ENCODE assay signal across 8 cellular contexts in the genomic region with DNA sequence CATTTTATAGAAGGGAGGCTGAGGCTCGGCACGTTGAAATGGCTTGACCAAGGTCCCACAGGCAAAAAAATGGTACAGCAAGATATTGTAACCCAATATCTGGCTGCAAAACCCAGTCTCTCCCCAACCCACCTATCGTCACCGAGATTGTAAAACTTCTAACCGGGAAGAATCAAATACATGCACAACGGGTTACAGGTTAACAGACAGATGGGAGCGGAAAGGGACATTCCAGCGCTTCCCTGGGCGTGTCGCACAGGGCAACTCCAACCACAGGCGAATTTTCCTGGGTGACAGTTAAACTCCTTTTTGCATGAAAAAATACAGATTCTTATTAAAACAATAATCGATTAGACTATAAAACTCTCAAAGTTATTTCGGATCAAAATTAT. TPM values are rescaled to one million over a fixed set of nuclear protein-coding genes. Genes with fewer than 3 reads are reported as not detected.
DNase-seq lines count a peak whose midpoint lies in the region; ATAC-seq lines count a peak whose summit lies in the region.

No MANE protein-coding gene starts in this region.

- H3K4me3 Mint-ChIP-seq in activated T-helper 17 cell treated with anti-CD3 and anti-CD28 coated beads, Interleukin-2, amount 50 U/mL, for 72 hours = peak overlapping the region; percentile 87

- H3K27me3 Mint-ChIP-seq in activated T-helper 17 cell treated with anti-CD3 and anti-CD28 coated beads, Interleukin-2, amount 50 U/mL, for 72 hours = no peaks in the 10 kb centered on the region

- H3K79me2 ChIP-seq in ACC112 (ENCODE audit: control insufficient read depth, insufficient read depth, low read length, unreplicated experiment) = no peaks in the 10 kb centered on the region

- no peaks in the 10 kb centered on the region for H3K36me3 Mint-ChIP-seq in activated T-helper 17 cell treated with anti-CD3 and anti-CD28 coated beads, Interleukin-2, amount 50 U/mL, for 72 hours (ENCODE audit: low read depth)

- ATAC-seq in GM18909 (IDR thresholded peaks at IDR 0.05; ENCODE audit: poor library complexity, unreplicated experiment) = peak; percentile 18
- ATAC-seq in HG03432 (IDR thresholded peaks at IDR 0.05; ENCODE audit: unreplicated experiment) = peak; percentile 19
- ATAC-seq in activated T-helper 17 cell treated with anti-CD3 and anti-CD28 coated beads, Interleukin-2, amount 50 U/mL, for 72 hours (replicated peaks) = peak; percentile 28
- ATAC-seq in left ventricle myocardium superior = peak; percentile 9
- ATAC-seq in sciatic nerve = peak; percentile 3

- H3K9me3 Mint-ChIP-seq in activated T-helper 17 cell treated with anti-CD3 and anti-CD28 coated beads, Interleukin-2, amount 50 U/mL, for 72 hours = no peaks in the 10 kb centered on the region

- H3K27ac ChIP-seq in ACC112 (ENCODE audit: low read depth, low read length) = peak overlapping the region; percentile 93

- DNase-seq in left ventricle myocardium superior (no peak), sciatic nerve (ENCODE audit: low spot score) (no peak), KG1 (lab: John Stamatoyannopoulos, UW) (no peak), kidney glomerular epithelial cell (lab: John Stamatoyannopoulos, UW) (no peak)

- H3K4me3 ChIP-seq in ACC112 (ENCODE audit: low read depth, low read length) = peak overlapping the region; percentile 77

- H3K27me3 ChIP-seq in ACC112 (ENCODE audit: insufficient read depth, low read length) = no peaks in the 10 kb centered on the region

- H3K36me3 ChIP-seq in ACC112 (ENCODE audit: insufficient read depth, low read length) = no peaks in the 10 kb centered on the region

- H3K4me1 ChIP-seq in ACC112 (ENCODE audit: control insufficient read depth, insufficient read depth, low read length, unreplicated experiment) = peaks cover 43% of the 10 kb centered on the region

- H3K4me1 Mint-ChIP-seq in activated T-helper 17 cell treated with anti-CD3 and anti-CD28 coated beads, Interleukin-2, amount 50 U/mL, for 72 hours = peaks cover 19% of the 10 kb centered on the region

- intact Hi-C loops in left ventricle myocardium superior (cut with micrococcal nuclease) = loop anchor here (10.0 kb wide), 1 partner anchor 69 kb away; no protein-coding TSS in a partner anchor
- intact Hi-C loops in sciatic nerve (cut with DNase I) = loop anchor here (10.0 kb wide), 1 partner anchor 89 kb away; no protein-coding TSS in a partner anchor

- H2AFZ ChIP-seq in ACC112 (ENCODE audit: low read length, unreplicated experiment) = peak overlapping the region; percentile 58

- peak overlapping the region; percentile 76 for H3K27ac Mint-ChIP-seq in activated T-helper 17 cell treated with anti-CD3 and anti-CD28 coated beads, Interleukin-2, amount 50 U/mL, for 72 hours

RNA-seq across cellular contexts. Expression of gene JUN, which starts 31.8 kb away (rescaled TPM):
- 10 to 100 TPM; 53.4 to 62.2 TPM for total RNA-seq in activated T-helper 17 cell treated with anti-CD3 and anti-CD28 coated beads, Interleukin-2, amount 50 U/mL, for 72 hours
- 54.6 TPM for total RNA-seq in left ventricle myocardium superior
- total RNA-seq in sciatic nerve = 179 TPM
